ENCODE assay signal across 19 cellular contexts in the genomic region with DNA sequence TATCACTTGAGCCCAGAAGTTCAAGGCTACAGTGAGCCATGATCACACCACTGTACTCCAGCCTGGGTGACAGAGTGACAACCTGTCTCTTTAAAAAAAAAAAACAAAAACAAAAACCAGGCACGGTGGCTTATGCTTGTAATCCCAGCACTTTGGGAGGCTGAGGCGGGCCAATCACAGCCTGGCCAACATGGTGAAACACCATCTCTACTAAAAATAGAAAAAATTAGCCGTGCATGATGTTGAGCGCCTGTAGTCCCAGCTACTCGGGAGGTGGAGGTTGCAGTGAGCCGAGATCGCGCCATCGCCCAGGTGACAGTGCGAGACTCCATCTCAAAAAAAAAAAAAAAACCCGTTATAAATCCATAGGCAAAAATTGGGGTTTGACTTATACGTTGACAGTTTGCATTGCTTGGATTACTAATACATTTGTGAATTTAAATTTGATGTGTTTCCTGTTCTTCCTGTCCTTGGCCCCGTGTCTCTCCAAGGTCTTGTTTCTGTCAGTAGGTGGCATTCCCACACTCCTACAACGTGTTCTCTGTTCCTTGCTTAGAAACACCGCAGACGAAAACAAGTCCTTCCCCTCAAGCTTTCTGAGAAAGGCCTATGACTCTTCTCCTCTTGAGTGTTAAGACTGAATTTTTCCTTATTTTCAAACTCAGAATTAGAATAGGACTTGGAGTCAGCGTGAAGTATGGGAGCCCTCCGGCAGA.
DNase-seq lines count a peak whose midpoint lies in the region; ATAC-seq, FAIRE-seq and TF ChIP-seq lines count a peak whose summit lies in the region.
"Had no signal": no experiment of that assay in that cellular context is flagged by ENCODE, and none has a peak within 500 bp of the region (broad histone marks: within the 10 kb centered on the region; RNA-seq: fewer than 3 reads in every experiment).

No MANE protein-coding gene starts in this region.

- FAIRE-seq in D721Med (lab: Jason Lieb, UNC) (no peak), small intestine (lab: Jason Lieb, UNC) (no peak)
- FAIRE-seq: urothelium cell line had no signal

- no peak overlapping the region for H2AFZ ChIP-seq in OCI-LY7 (ENCODE audit: low read length)

- no peaks in the 10 kb centered on the region for H3K4me1 Mint-ChIP-seq in activated naive CD4-positive, alpha-beta T cell treated with anti-CD3 and anti-CD28 coated beads, Interleukin-2, amount 10 ng/mL, durations not matched to agents 7 days and 5 days
- H3K4me1 Mint-ChIP-seq: activated naive CD8-positive, alpha-beta T cell treated with anti-CD3 and anti-CD28 coated beads for 36 hours had no signal

- no peak for DNase-seq in activated naive CD4-positive, alpha-beta T cell treated with anti-CD3 and anti-CD28 coated beads, Interleukin-2, amount 10 ng/mL, durations not matched to agents 7 days and 5 days
- no peak for DNase-seq in activated naive CD4-positive, alpha-beta T cell treated with anti-CD3 and anti-CD28 coated beads, Interleukin-2, amount 50 U/mL, for 16 hours
- no peak for DNase-seq in OCI-LY7 (ENCODE audit: low spot score)
- no peak for DNase-seq in epithelial cell of proximal tubule (ENCODE audit: low read depth)
- DNase-seq in gastrocnemius medialis = no peak
- DNase-seq in D721Med (ENCODE audit: insufficient read length, low spot score) = no peak
- DNase-seq in small intestine = no peak
- DNase-seq in RWPE1 (ENCODE audit: low spot score) = no peak
- DNase-seq: activated CD8-positive, alpha-beta memory T cell treated with anti-CD3 and anti-CD28 coated beads, Interleukin-2, amount 50 U/mL, for 4 hours; activated naive CD8-positive, alpha-beta T cell treated with anti-CD3 and anti-CD28 coated beads for 36 hours; body of pancreas; EL; H7; immature natural killer cell; Kasumi-1; NCI-H1417; SHP77 treated with DMSO at 0.1 percent for 48 hours; T-helper 9 cell had no signal

- BruUV-seq in OCI-LY7 (replicated peaks; lab: Mats Ljungman, UMichigan) = no TSS peak

- H3K9me3 ChIP-seq in OCI-LY7 (ENCODE audit: low read length) (no peaks in the 10 kb centered on the region), gastrocnemius medialis (no peaks in the 10 kb centered on the region), small intestine (ENCODE audit: control insufficient read depth, low read depth) (no peaks in the 10 kb centered on the region)
- H3K9me3 ChIP-seq: body of pancreas had no signal

- TF ChIP-seq CTCF in OCI-LY7 (conservative IDR thresholded peaks at IDR 0.05; ENCODE audit: low read length) (no peak), epithelial cell of proximal tubule (conservative IDR thresholded peaks at IDR 0.05; ENCODE audit: low read depth, low read length) (peak; percentile 23), gastrocnemius medialis (IDR thresholded peaks at IDR 0.05 in 4 of 5, conservative IDR thresholded peaks at IDR 0.05 in 1 of 5) (no peak), D721Med (IDR thresholded peaks at IDR 0.05; ENCODE audit: insufficient read depth, missing control alignments) (no peak), RWPE1 (conservative IDR thresholded peaks at IDR 0.05; ENCODE audit: low read depth) (no peak)

- H3K4me3 ChIP-seq in OCI-LY7 (ENCODE audit: low read depth, low read length, poor library complexity, severe bottlenecking) = no peak overlapping the region
- H3K4me3 ChIP-seq in epithelial cell of proximal tubule (ENCODE audit: low read depth, low read length) = no peak overlapping the region
- H3K4me3 ChIP-seq in gastrocnemius medialis = no peak overlapping the region
- no peak overlapping the region for H3K4me3 ChIP-seq in small intestine (ENCODE audit: low read depth in 1 of 2, low read length in 2 of 2)
- H3K4me3 ChIP-seq: body of pancreas had no signal

- TF ChIP-seq POLR2A in gastrocnemius medialis (IDR thresholded peaks at IDR 0.05) = peak in 1 of 2 donors; percentile 35

- H3K36me3 ChIP-seq in OCI-LY7 (ENCODE audit: insufficient read depth, low read length) (peaks cover 41% of the 10 kb centered on the region; the same call in 1 of the 2 replicates), gastrocnemius medialis (peaks cover 0 to 29% of the 10 kb centered on the region in 2 donors), small intestine (ENCODE audit: control insufficient read depth in 2 of 2, insufficient read depth in 2 of 2, low read length in 2 of 2) (peaks cover 10 to 23% of the 10 kb centered on the region in 2 donors)

- no peaks in the 10 kb centered on the region for H3K9me3 Mint-ChIP-seq in activated naive CD4-positive, alpha-beta T cell treated with anti-CD3 and anti-CD28 coated beads, Interleukin-2, amount 10 ng/mL, durations not matched to agents 7 days and 5 days
- H3K9me3 Mint-ChIP-seq: activated naive CD8-positive, alpha-beta T cell treated with anti-CD3 and anti-CD28 coated beads for 36 hours; immature natural killer cell had no signal

- in situ Hi-C loops in gastrocnemius medialis (cut with MboI; ENCODE audit: low sequenced_read_pairs in 4 of 4) = loop anchor here in 2 of 4 donors (10.0 to 25.0 kb wide), 2 partner anchors 96 to 109 kb away; no protein-coding TSS in a partner anchor

- H3K27me3 ChIP-seq in gastrocnemius medialis (no peaks in the 10 kb centered on the region), small intestine (ENCODE audit: control insufficient read depth in 2 of 2, insufficient read depth in 2 of 2, low read length in 2 of 2) (no peaks in the 10 kb centered on the region)
- H3K27me3 ChIP-seq: body of pancreas had no signal

- intact Hi-C loops in OCI-LY7 (cut with micrococcal nuclease; ENCODE audit: unreplicated experiment) (loop anchor here (5.0 kb wide), 1 partner anchor 106 kb away; no protein-coding TSS in a partner anchor), gastrocnemius medialis (cut with DNase I; ENCODE audit: low total_unique reads) (loop anchor here (10.0 kb wide), 1 partner anchor 591 kb away; no protein-coding TSS in a partner anchor)

- no peaks in the 10 kb centered on the region for H3K27me3 Mint-ChIP-seq in activated naive CD4-positive, alpha-beta T cell treated with anti-CD3 and anti-CD28 coated beads, Interleukin-2, amount 10 ng/mL, durations not matched to agents 7 days and 5 days
- H3K27me3 Mint-ChIP-seq: activated naive CD8-positive, alpha-beta T cell treated with anti-CD3 and anti-CD28 coated beads for 36 hours had no signal

- peaks cover 54% of the 10 kb centered on the region for H3K36me3 Mint-ChIP-seq in activated naive CD4-positive, alpha-beta T cell treated with anti-CD3 and anti-CD28 coated beads, Interleukin-2, amount 10 ng/mL, durations not matched to agents 7 days and 5 days

- H3K27ac ChIP-seq in OCI-LY7 (ENCODE audit: low read depth, low read length, poor library complexity, severe bottlenecking) = peak overlapping the region; percentile 65
- H3K27ac ChIP-seq in gastrocnemius medialis = peak overlapping the region; percentile 46 to 88 (median 78)
- H3K27ac ChIP-seq in small intestine (ENCODE audit: low read depth in 1 of 2, low read length in 1 of 2) = no peak overlapping the region
- H3K27ac ChIP-seq in RWPE1 = no peak overlapping the region
- H3K27ac ChIP-seq: body of pancreas had no signal

- peak; percentile 20 to 23 for ATAC-seq in gastrocnemius medialis
- ATAC-seq: body of pancreas had no signal

- no peaks in the 10 kb centered on the region for H4K20me1 ChIP-seq in OCI-LY7 (ENCODE audit: insufficient read depth, low read length)

- POLR2A ChIA-PET in OCI-LY7 (lab: Charles Lee) = interaction anchor here (0.7 to 0.8 kb wide), 3 partner anchors 40 to 1423 kb away, joined by 3 to 7 read pairs (median 5); no protein-coding TSS in a partner anchor
- POLR2A ChIA-PET in RWPE1 (lab: Yijun Ruan, JAX; ENCODE audit: low non-redundant PET) = no interaction called here

- CTCF ChIA-PET in activated naive CD4-positive, alpha-beta T cell treated with anti-CD3 and anti-CD28 coated beads, Interleukin-2, amount 10 ng/mL, durations not matched to agents 7 days and 5 days (lab: Charles Lee) = no interaction called here
- CTCF ChIA-PET in OCI-LY7 (lab: Charles Lee; ENCODE audit: unreplicated experiment) = no interaction called here
- CTCF ChIA-PET in RWPE1 (lab: Yijun Ruan, JAX) = no interaction called here

- H3K27ac Mint-ChIP-seq in activated naive CD4-positive, alpha-beta T cell treated with anti-CD3 and anti-CD28 coated beads, Interleukin-2, amount 10 ng/mL, durations not matched to agents 7 days and 5 days = peak overlapping the region; percentile 56

- no peaks in the 10 kb centered on the region for H3K79me2 ChIP-seq in OCI-LY7 (ENCODE audit: insufficient read depth, low read depth, low read length)

- H3K4me3 Mint-ChIP-seq in activated naive CD4-positive, alpha-beta T cell treated with anti-CD3 and anti-CD28 coated beads, Interleukin-2, amount 10 ng/mL, durations not matched to agents 7 days and 5 days = no peak overlapping the region
- H3K4me3 Mint-ChIP-seq: activated naive CD8-positive, alpha-beta T cell treated with anti-CD3 and anti-CD28 coated beads for 36 hours; immature natural killer cell had no signal

- H3K4me1 ChIP-seq in OCI-LY7 (ENCODE audit: insufficient read depth, low read length, poor library complexity, severe bottlenecking) = peaks cover 22% of the 10 kb centered on the region
- peaks cover 28 to 34% of the 10 kb centered on the region in 2 donors for H3K4me1 ChIP-seq in gastrocnemius medialis
- H3K4me1 ChIP-seq in small intestine (ENCODE audit: control insufficient read depth in 2 of 2, insufficient read depth in 1 of 2, low read depth in 1 of 2, low read length in 1 of 2) = no peaks in the 10 kb centered on the region
- H3K4me1 ChIP-seq: body of pancreas had no signal

- WGBS in small intestine, 3 donors = 84 to 89% (median 86%) methylated on average over 18 of the region's 18 CpGs

- peak overlapping the region; percentile 50 for H3K4me2 ChIP-seq in OCI-LY7 (ENCODE audit: low read length)

- no peaks in the 10 kb centered on the region for H3K9me2 ChIP-seq in OCI-LY7 (ENCODE audit: insufficient read depth, low read length)

Comparison
In these comparisons a context has a peak if more than half of its experiments do, and no peak if none do; other contexts are left out.
1. H3K27ac ChIP-seq: peak in OCI-LY7 (single experiment) and gastrocnemius medialis (4 of 4); none in small intestine (0 of 2) and RWPE1 (single experiment).